Comparison of ENCODE assay signal across 23 cellular contexts in the genomic region with DNA sequence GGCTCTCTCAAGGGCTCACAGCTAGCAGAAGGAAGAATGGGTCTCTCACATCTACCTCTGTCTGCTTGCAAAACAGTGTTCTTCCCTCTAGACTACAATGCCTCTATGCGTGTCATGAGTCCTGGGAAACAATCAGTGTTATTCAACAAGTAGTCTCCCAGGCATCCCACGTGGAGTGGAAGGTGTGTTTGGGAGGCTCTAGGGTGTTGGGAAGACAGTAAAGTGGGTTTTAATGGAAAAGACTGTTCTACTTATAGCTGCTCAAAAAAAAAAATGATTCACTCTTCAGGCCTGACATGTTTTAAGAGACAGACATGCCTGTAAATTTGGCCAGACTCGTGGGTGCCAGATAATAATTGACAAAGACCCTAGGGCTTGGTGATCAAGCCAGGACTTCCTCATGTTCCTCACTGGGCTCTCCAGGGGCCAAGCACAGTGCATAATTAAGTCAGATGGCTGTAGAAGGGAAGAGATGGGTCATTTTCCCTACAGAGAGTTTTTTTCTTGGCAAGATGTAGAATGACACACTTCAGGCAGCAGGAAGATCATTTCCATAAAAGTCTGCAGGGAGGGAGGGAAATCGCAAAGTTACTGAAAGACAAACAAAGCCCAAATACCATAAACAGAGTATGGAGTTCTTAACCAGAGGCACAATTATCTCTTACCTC.
A peak's percentile ranks its signal among the peaks of the same experiment; 100 is the strongest.
DNase-seq lines count a peak whose midpoint lies in the region; ATAC-seq and TF ChIP-seq lines count a peak whose summit lies in the region.
"Had no signal": no experiment of that assay in that cellular context is flagged by ENCODE, and none has a peak within 500 bp of the region (broad histone marks: within the 10 kb centered on the region; RNA-seq: fewer than 3 reads in every experiment).

No MANE protein-coding gene starts in this region.

- H3K4me3 ChIP-seq in esophagus (ENCODE audit: low read depth in 1 of 2, low read length in 2 of 2) = no peak overlapping the region
- H3K4me3 ChIP-seq: transverse colon had no signal

- POLR2A ChIA-PET in activated CD8-positive, alpha-beta T cell treated with anti-CD3 and anti-CD28 coated beads for 36 hours (lab: Charles Lee) = no interaction called here

- H3K9me3 Mint-ChIP-seq in activated CD8-positive, alpha-beta T cell treated with anti-CD3 and anti-CD28 coated beads for 36 hours = no peaks in the 10 kb centered on the region
- H3K9me3 Mint-ChIP-seq: nephron had no signal

- peak overlapping the region; percentile 56 to 70 for H3K27ac ChIP-seq in esophagus (ENCODE audit: low read depth in 2 of 2, low read length in 1 of 2)
- H3K27ac ChIP-seq: transverse colon had no signal

- no peaks in the 10 kb centered on the region for H3K27me3 Mint-ChIP-seq in activated CD8-positive, alpha-beta T cell treated with anti-CD3 and anti-CD28 coated beads for 36 hours
- H3K27me3 Mint-ChIP-seq: CD4-positive, alpha-beta memory T cell had no signal

- H3K36me3 ChIP-seq in esophagus (ENCODE audit: control insufficient read depth in 2 of 2, insufficient read depth in 2 of 2, low read length in 1 of 2) = no peaks in the 10 kb centered on the region
- H3K36me3 ChIP-seq: transverse colon had no signal

- intact Hi-C loops in activated CD8-positive, alpha-beta T cell treated with anti-CD3 and anti-CD28 coated beads for 36 hours (cut with micrococcal nuclease) = no loop called here

- no peak overlapping the region for H3K4me3 Mint-ChIP-seq in activated CD8-positive, alpha-beta T cell treated with anti-CD3 and anti-CD28 coated beads for 36 hours
- H3K4me3 Mint-ChIP-seq: CD4-positive, alpha-beta memory T cell; HFFc6; nephron; stimulated activated effector memory CD8-positive, alpha-beta T cell treated with anti-CD3 and anti-CD28 coated beads, Interleukin-12 subunit alpha, Interleukin-12 subunit beta, amount 100 ng/mL, for 72 hours had no signal

- H3K27me3 ChIP-seq in esophagus (ENCODE audit: control insufficient read depth in 1 of 2, insufficient read depth in 2 of 2, low read length in 2 of 2) = no peaks in the 10 kb centered on the region
- H3K27me3 ChIP-seq: transverse colon had no signal

- DNase-seq in NCI-H1105 treated with DMSO at 0.1 percent for 48 hours (lab: John Stamatoyannopoulos, UW) (peak; percentile 30), NCI-H1105 (lab: John Stamatoyannopoulos, UW) (no peak), NCI-H226 (peak; percentile 17), stromal cell of bone marrow (ENCODE audit: low read depth) (peak; percentile 85), mesenteric fat pad (ENCODE audit: low spot score) (no peak)
- no peak for DNase-seq in activated CD8-positive, alpha-beta T cell treated with anti-CD3 and anti-CD28 coated beads for 36 hours
- DNase-seq: 8988T; activated CD4-positive, CD25-positive, alpha-beta regulatory T cell treated with anti-CD3 and anti-CD28 coated beads, Interleukin-2, amount 50 U/mL, for 72 hours; activated effector memory CD4-positive, alpha-beta T cell treated with anti-CD3 and anti-CD28 coated beads, Interleukin-2, amount 50 U/mL, for 16 hours; CD4-positive, alpha-beta memory T cell; DND-41; head of caudate nucleus; HFFc6; mesendoderm; NCI-H1694 treated with DMSO at 0.1 percent for 48 hours; NCI-H510A treated with DMSO at 0.1 percent for 48 hours; SIG-M5; transverse colon had no signal

- H3K9me3 ChIP-seq in esophagus (ENCODE audit: control insufficient read depth in 2 of 2, insufficient read depth in 1 of 2, low read depth in 1 of 2, low read length in 1 of 2) = no peaks in the 10 kb centered on the region
- H3K9me3 ChIP-seq: transverse colon had no signal

- WGBS in esophagus, 2 donors = 25 to 49% methylated on average over 4 of the region's 4 CpGs

- TF ChIP-seq CTCF in activated CD8-positive, alpha-beta T cell treated with anti-CD3 and anti-CD28 coated beads for 36 hours (IDR thresholded peaks at IDR 0.05) = no peak

- CTCF ChIA-PET in activated CD8-positive, alpha-beta T cell treated with anti-CD3 and anti-CD28 coated beads for 36 hours (lab: Charles Lee) = no interaction called here

- no peaks in the 10 kb centered on the region for H3K36me3 Mint-ChIP-seq in activated CD8-positive, alpha-beta T cell treated with anti-CD3 and anti-CD28 coated beads for 36 hours (ENCODE audit: low read depth)
- H3K36me3 Mint-ChIP-seq: CD4-positive, alpha-beta memory T cell; stimulated activated effector memory CD8-positive, alpha-beta T cell treated with anti-CD3 and anti-CD28 coated beads, Interleukin-12 subunit alpha, Interleukin-12 subunit beta, amount 100 ng/mL, for 72 hours had no signal

- no peaks in the 10 kb centered on the region for H3K4me1 Mint-ChIP-seq in activated CD8-positive, alpha-beta T cell treated with anti-CD3 and anti-CD28 coated beads for 36 hours (ENCODE audit: low read depth)
- H3K4me1 Mint-ChIP-seq: CD4-positive, alpha-beta memory T cell; nephron; stimulated activated effector memory CD8-positive, alpha-beta T cell treated with anti-CD3 and anti-CD28 coated beads, Interleukin-12 subunit alpha, Interleukin-12 subunit beta, amount 100 ng/mL, for 72 hours had no signal

- no peak for ATAC-seq in activated CD8-positive, alpha-beta T cell treated with anti-CD3 and anti-CD28 coated beads for 36 hours
- no peak for ATAC-seq in GM21576 (IDR thresholded peaks at IDR 0.05; ENCODE audit: unreplicated experiment)
- ATAC-seq: stimulated activated effector memory CD8-positive, alpha-beta T cell treated with anti-CD3 and anti-CD28 coated beads, Interleukin-12 subunit alpha, Interleukin-12 subunit beta, amount 100 ng/mL, for 72 hours had no signal

- H3K27ac Mint-ChIP-seq in activated CD8-positive, alpha-beta T cell treated with anti-CD3 and anti-CD28 coated beads for 36 hours = no peak overlapping the region
- H3K27ac Mint-ChIP-seq: CD4-positive, alpha-beta memory T cell; HFFc6; nephron; progenitor cell of endocrine pancreas; stimulated activated effector memory CD8-positive, alpha-beta T cell treated with anti-CD3 and anti-CD28 coated beads, Interleukin-12 subunit alpha, Interleukin-12 subunit beta, amount 100 ng/mL, for 72 hours had no signal

- peaks cover 0 to 7% of the 10 kb centered on the region in 2 donors for H3K4me1 ChIP-seq in esophagus (ENCODE audit: control insufficient read depth in 2 of 2, insufficient read depth in 2 of 2, low read length in 1 of 2)
- H3K4me1 ChIP-seq: transverse colon had no signal

Comparison
In these comparisons a context has a peak if more than half of its experiments do, and no peak if none do; other contexts are left out.
1. DNase-seq: peak in NCI-H1105 treated with DMSO at 0.1 percent for 48 hours (single experiment), NCI-H226 (single experiment) and stromal cell of bone marrow (single experiment); none in NCI-H1105 (single experiment), mesenteric fat pad (single experiment) and activated CD8-positive, alpha-beta T cell treated with anti-CD3 and anti-CD28 coated beads for 36 hours (single experiment).